10 cellular contexts compared by ENCODE assay signal in genomic region chr6:125904871-125905270, GRCh38. TPM values are rescaled to one million over a fixed set of nuclear protein-coding genes. Genes with fewer than 3 reads are reported as not detected.
A peak's percentile ranks its signal among the peaks of the same experiment; 100 is the strongest.
DNase-seq lines count a peak whose midpoint lies in the region; ATAC-seq and TF ChIP-seq lines count a peak whose summit lies in the region.
"Had no signal": no experiment of that assay in that cellular context is flagged by ENCODE, and none has a peak within 500 bp of the region (broad histone marks: within the 10 kb centered on the region; RNA-seq: fewer than 3 reads in every experiment).

No MANE protein-coding gene starts in this region.

- H3K23ac ChIP-seq in IMR-90 (ENCODE audit: low read depth, low read length): no peak overlapping the region

- no peaks in the 10 kb centered on the region for H3K9me3 ChIP-seq in IMR-90 (ENCODE audit: control insufficient read depth, insufficient read depth, low read length)
- H3K9me3 ChIP-seq in adrenal gland (replicated peaks in 1 of 3): no peaks in the 10 kb centered on the region
- H3K9me3 ChIP-seq in tibial nerve: no peaks in the 10 kb centered on the region
- no peaks in the 10 kb centered on the region for H3K9me3 ChIP-seq in HAP-1
- H3K9me3 ChIP-seq: neutrophil had no signal

- H3K4me1 ChIP-seq in IMR-90 (ENCODE audit: control insufficient read depth, insufficient read depth, low read length) (no peaks in the 10 kb centered on the region), adrenal gland (replicated peaks in 1 of 2) (peaks cover 5 to 9% of the 10 kb centered on the region in 2 donors), tibial nerve (no peaks in the 10 kb centered on the region), HAP-1 (peaks cover 22% of the 10 kb centered on the region)

- DNase-seq in A172 (ENCODE audit: low spot score): peak; percentile 92
- peak; percentile 78 for DNase-seq in IMR-90
- DNase-seq in adrenal gland: peak in 6 of 7 donors; percentile 49 to 83 (median 66)
- peak; percentile 70 for DNase-seq in stimulated activated CD8-positive, alpha-beta memory T cell treated with anti-CD3 and anti-CD28 coated beads, Interleukin-4, amount 100 ng/mL, for 48 hours
- no peak for DNase-seq in amygdala (lab: John Stamatoyannopoulos, UW)
- DNase-seq in tibial nerve (ENCODE audit: low spot score in 2 of 2): no peak
- no peak for DNase-seq in HAP-1 (ENCODE audit: low spot score in 2 of 2)

- TF ChIP-seq RAD21 in IMR-90 (IDR thresholded peaks at IDR 0.05; ENCODE audit: low read length): no peak

- no peaks in the 10 kb centered on the region for H4K20me1 ChIP-seq in IMR-90 (ENCODE audit: insufficient read depth, low read length)

- H3K14ac ChIP-seq in IMR-90 (replicated peaks; ENCODE audit: low read depth, low read length): no peak overlapping the region

- POLR2A ChIA-PET in IMR-90 (lab: Charles Lee; ENCODE audit: unreplicated experiment): no interaction called here

- no peak overlapping the region for H2BK120ac ChIP-seq in IMR-90 (ENCODE audit: low read depth, low read length)

- H3K4me3 ChIP-seq in IMR-90 (ENCODE audit: insufficient read depth, low read depth, low read length): no peak overlapping the region
- H3K4me3 ChIP-seq in adrenal gland: no peak overlapping the region
- H3K4me3 ChIP-seq in tibial nerve: no peak overlapping the region
- no peak overlapping the region for H3K4me3 ChIP-seq in HAP-1

- H3K27me3 ChIP-seq in IMR-90 (ENCODE audit: control insufficient read depth, insufficient read depth, low read length) (no peaks in the 10 kb centered on the region), adrenal gland (no peaks in the 10 kb centered on the region), tibial nerve (no peaks in the 10 kb centered on the region), HAP-1 (ENCODE audit: low read depth) (no peaks in the 10 kb centered on the region)
- H3K27me3 ChIP-seq: neutrophil had no signal

- no peak overlapping the region for H3K4ac ChIP-seq in IMR-90 (ENCODE audit: low read depth, low read length)

- dilution Hi-C loops in IMR-90 (cut with HindIII; ENCODE audit: low sequenced_read_pairs, unreplicated experiment): no loop called here

- no peaks in the 10 kb centered on the region for H3K79me1 ChIP-seq in IMR-90 (ENCODE audit: low read depth in 1 of 2, low read length in 2 of 2)

- no peak overlapping the region for H4K91ac ChIP-seq in IMR-90 (ENCODE audit: insufficient read depth, low read depth, low read length)

- no peak overlapping the region for H2AK5ac ChIP-seq in IMR-90 (ENCODE audit: low read depth, low read length)

- TF ChIP-seq POLR2A in IMR-90 (IDR thresholded peaks at IDR 0.05; ENCODE audit: low read depth, low read length) (no peak), adrenal gland (IDR thresholded peaks at IDR 0.05) (no peak), tibial nerve (IDR thresholded peaks at IDR 0.05) (no peak)

- no peak overlapping the region for H2BK5ac ChIP-seq in IMR-90 (ENCODE audit: low read depth, low read length, poor library complexity, severe bottlenecking)

- intact Hi-C loops in IMR-90 (cut with micrococcal nuclease): no loop called here
- intact Hi-C loops in adrenal gland (cut with DNase I): loop anchor here in 1 of 2 donors (5.0 kb wide), 1 partner anchor 57 kb away; no protein-coding TSS in a partner anchor

- no peaks in the 10 kb centered on the region for H3K9me1 ChIP-seq in IMR-90 (ENCODE audit: insufficient read depth, low read length)

- WGBS in IMR-90 (ENCODE audit: extremely low coverage in 2 of 2, insufficient read length in 1 of 2), 2 experiments: no CpG with 5 or more reads among the region's 3 CpGs
- 30 to 61% (median 44%) methylated on average over 3 of the region's 3 CpGs for WGBS in adrenal gland, 4 donors
- 87 to 89% methylated on average over 3 of the region's 3 CpGs for WGBS in tibial nerve, 2 donors

- no peak overlapping the region for H2BK20ac ChIP-seq in IMR-90 (ENCODE audit: low read depth, low read length)

- TF ChIP-seq CTCF in IMR-90 (conservative IDR thresholded peaks at IDR 0.05; ENCODE audit: low read depth, low read length) (no peak), adrenal gland (IDR thresholded peaks at IDR 0.05) (no peak), tibial nerve (IDR thresholded peaks at IDR 0.05) (no peak)

- H3K4me2 ChIP-seq in IMR-90 (ENCODE audit: low read depth, low read length): no peak overlapping the region

- H3K9ac ChIP-seq in IMR-90 (ENCODE audit: low read depth, low read length): no peak overlapping the region

- H4K5ac ChIP-seq in IMR-90 (ENCODE audit: low read depth, low read length): no peak overlapping the region

- peak; percentile 55 for ATAC-seq in GM21381 (IDR thresholded peaks at IDR 0.05; ENCODE audit: unreplicated experiment)
- peak; percentile 32; the same call in 1 of the 2 replicates for ATAC-seq in IMR-90 (ENCODE audit: low read depth)

- no peak overlapping the region for H3K27ac ChIP-seq in IMR-90 (ENCODE audit: insufficient read depth, low read length)
- H3K27ac ChIP-seq in adrenal gland: peak overlapping the region in 2 of 5 donors; percentile 28 to 63
- no peak overlapping the region for H3K27ac ChIP-seq in tibial nerve
- H3K27ac ChIP-seq: C4-2B, neutrophil had no signal

- H2AK9ac ChIP-seq in IMR-90 (replicated peaks; ENCODE audit: low read depth, low read length, poor library complexity): peak overlapping the region; percentile 5

- BruUV-seq in IMR-90 (replicated peaks; lab: Mats Ljungman, UMichigan): no TSS peak

- no peak for TF ChIP-seq EP300 in tibial nerve (IDR thresholded peaks at IDR 0.05)

- H3K36me3 ChIP-seq in IMR-90 (ENCODE audit: control insufficient read depth, insufficient read depth, low read length): peaks cover 9% of the 10 kb centered on the region
- peaks cover 0 to 53% of the 10 kb centered on the region in 2 donors for H3K36me3 ChIP-seq in adrenal gland (replicated peaks in 1 of 2)
- H3K36me3 ChIP-seq in tibial nerve: peaks cover 0 to 57% (median 0%) of the 10 kb centered on the region in 3 donors
- H3K36me3 ChIP-seq in HAP-1 (replicated peaks): no peaks in the 10 kb centered on the region

- no peak overlapping the region for H2BK15ac ChIP-seq in IMR-90 (ENCODE audit: low read depth, low read length)

- no peak overlapping the region for H4K8ac ChIP-seq in IMR-90 (ENCODE audit: low read depth in 2 of 2, low read length in 2 of 2)

- H3K18ac ChIP-seq in IMR-90 (ENCODE audit: low read depth, low read length): no peak overlapping the region

- no peak overlapping the region for H2AFZ ChIP-seq in IMR-90 (replicated peaks; ENCODE audit: low read length, poor library complexity)

- H3K56ac ChIP-seq in IMR-90 (ENCODE audit: extremely low read depth, insufficient read depth, low read length): no peak overlapping the region

- CTCF ChIA-PET in IMR-90 (lab: Yijun Ruan, JAX): no interaction called here

- in situ Hi-C loops in IMR-90 (cut with MboI; ENCODE audit: low sequenced_read_pairs): no loop called here
- in situ Hi-C loops in HAP-1 (cut with MboI; ENCODE audit: low sequenced_read_pairs): no loop called here

TF ChIP-seq in IMR-90, 13 proteins besides CTCF, POLR2A, EP300 and RAD21:
- TF ChIP-seq CHD1 (IDR thresholded peaks at IDR 0.05; ENCODE audit: low read depth, low read length) (no peak), FOS (IDR thresholded peaks at IDR 0.05; ENCODE audit: low read depth, low read length) (no peak), MAZ (IDR thresholded peaks at IDR 0.05; ENCODE audit: borderline replicate concordance, low read depth, low read length) (no peak), NFE2L2 (IDR thresholded peaks at IDR 0.05; ENCODE audit: low read depth, low read length) (no peak), USF2 (IDR thresholded peaks at IDR 0.05; ENCODE audit: low read depth, low read length) (no peak), CEBPB (IDR thresholded peaks at IDR 0.05; ENCODE audit: low read depth, low read length) (no peak), MXI1 (IDR thresholded peaks at IDR 0.05; ENCODE audit: borderline replicate concordance, low read depth, low read length) (no peak), RFX5 (IDR thresholded peaks at IDR 0.05; ENCODE audit: low read depth, low read length) (no peak), BHLHE40 (IDR thresholded peaks at IDR 0.05; ENCODE audit: low read depth, low read length) (no peak), SMC3 (IDR thresholded peaks at IDR 0.05; ENCODE audit: low read depth, low read length) (no peak), RCOR1 (IDR thresholded peaks at IDR 0.05; ENCODE audit: insufficient replicate concordance, low read length) (no peak), ELK1 (IDR thresholded peaks at IDR 0.05; ENCODE audit: borderline replicate concordance, low read depth, low read length) (no peak), MAFK (IDR thresholded peaks at IDR 0.05; ENCODE audit: low read depth, low read length) (no peak)

RNA-seq across cellular contexts. Expression of gene HINT3, which starts 51.7 kb away (rescaled TPM):
- total RNA-seq in A172 (2014; rRNA removed; shearing (Covaris generic)): 22.0 and 24.5 TPM in 2 replicates
- total RNA-seq in IMR-90 (2012; rRNA removed) (6.5 and 9.4 TPM in 2 replicates), adrenal gland (10 to 100 TPM; 23.4 to 39.3 (median 30.9) TPM), tibial nerve (10 to 100 TPM; 19.8 to 27.8 (median 21.2) TPM)
- polyA plus RNA-seq in IMR-90 (2012; rRNA removed) (2.3 and 3.4 TPM in 2 replicates), adrenal gland (10 to 100 TPM in 1 of 3 donors, 1 to 10 TPM in 2; 4.7 to 40.6 (median 7.7) TPM)
- 2.0 and 2.6 TPM in 2 replicates for polyA plus RNA-seq in IMR-90 (2012; cell fraction: cytosol; rRNA removed)
- polyA plus RNA-seq in IMR-90 (2012; cell fraction: nucleus; rRNA removed; ENCODE audit: low replicate concordance): 0.77 and 1.2 TPM in 2 replicates

Comparison
In these comparisons a context has a peak if more than half of its experiments do, and no peak if none do; other contexts are left out.
1. DNase-seq: peak in A172 (single experiment), IMR-90 (single experiment), adrenal gland (6 of 7) and stimulated activated CD8-positive, alpha-beta memory T cell treated with anti-CD3 and anti-CD28 coated beads, Interleukin-4, amount 100 ng/mL, for 48 hours (single experiment); none in amygdala (0 of 56), tibial nerve (0 of 2) and HAP-1 (0 of 2).